Comparison of ENCODE assay signal across 7 cellular contexts in genomic region chrX:104922206-104922621, GRCh38.
A peak's percentile ranks its signal among the peaks of the same experiment; 100 is the strongest.
DNase-seq lines count a peak whose midpoint lies in the region; ATAC-seq, FAIRE-seq and TF ChIP-seq lines count a peak whose summit lies in the region.

No MANE protein-coding gene starts in this region.

- no peaks in the 10 kb centered on the region for H3K36me3 Mint-ChIP-seq in activated naive CD8-positive, alpha-beta T cell treated with anti-CD3 and anti-CD28 coated beads, Interleukin-2, amount 50 U/mL, for 24 hours (ENCODE audit: low read depth)

- 30% methylated on average over 7 of the region's 7 CpGs for WGBS in hepatocyte (ENCODE audit: low lambda C conversion rate, missing lambda C conversion rate)
- WGBS in small intestine, 3 donors = 16% methylated on average over 7 of the region's 7 CpGs

- H3K4me3 ChIP-seq in NB4 (ENCODE audit: low read depth, low read length) (no peak overlapping the region), hepatocyte (no peak overlapping the region), small intestine (ENCODE audit: low read depth in 1 of 2, low read length in 2 of 2) (no peak overlapping the region)

- no peaks in the 10 kb centered on the region for H4K20me1 ChIP-seq in hepatocyte (ENCODE audit: insufficient read depth, poor library complexity, severe bottlenecking)

- H3K4me1 ChIP-seq in hepatocyte (ENCODE audit: insufficient read depth) = no peaks in the 10 kb centered on the region
- H3K4me1 ChIP-seq in small intestine (ENCODE audit: control insufficient read depth in 2 of 2, insufficient read depth in 1 of 2, low read depth in 1 of 2, low read length in 1 of 2) = no peaks in the 10 kb centered on the region

- FAIRE-seq in small intestine (lab: Jason Lieb, UNC) = no peak

- no peaks in the 10 kb centered on the region for H3K4me1 Mint-ChIP-seq in activated naive CD8-positive, alpha-beta T cell treated with anti-CD3 and anti-CD28 coated beads, Interleukin-2, amount 50 U/mL, for 24 hours

- H3K36me3 ChIP-seq in hepatocyte (replicated peaks; ENCODE audit: insufficient read depth, low read depth) = no peaks in the 10 kb centered on the region
- H3K36me3 ChIP-seq in small intestine (ENCODE audit: control insufficient read depth in 2 of 2, insufficient read depth in 2 of 2, low read length in 2 of 2) = no peaks in the 10 kb centered on the region

- TF ChIP-seq POLR2A in NB4 (IDR thresholded peaks at IDR 0.05; ENCODE audit: extremely low read depth, insufficient read length) = no peak

- H3K79me2 ChIP-seq in hepatocyte = no peaks in the 10 kb centered on the region

- H3K27me3 ChIP-seq in hepatocyte (no peaks in the 10 kb centered on the region), small intestine (ENCODE audit: control insufficient read depth in 2 of 2, insufficient read depth in 2 of 2, low read length in 2 of 2) (no peaks in the 10 kb centered on the region)

- TF ChIP-seq CTCF in NB4 (IDR thresholded peaks at IDR 0.05; ENCODE audit: low read depth, low read length) = peak; percentile 93
- peak; percentile 80 for TF ChIP-seq CTCF in hepatocyte (IDR thresholded peaks at IDR 0.05; ENCODE audit: poor library complexity)

- DNase-seq in NB4 (ENCODE audit: low read depth) = peak; percentile 74
- DNase-seq in activated naive CD8-positive, alpha-beta T cell treated with anti-CD3 and anti-CD28 coated beads, Interleukin-2, amount 50 U/mL, for 24 hours = peak; percentile 53
- DNase-seq in hepatocyte (ENCODE audit: low spot score) = peak; percentile 72
- DNase-seq in small intestine = peak; percentile 68

- no peak overlapping the region for H3K27ac Mint-ChIP-seq in activated naive CD8-positive, alpha-beta T cell treated with anti-CD3 and anti-CD28 coated beads, Interleukin-2, amount 50 U/mL, for 24 hours

- H3K4me3 Mint-ChIP-seq in activated naive CD8-positive, alpha-beta T cell treated with anti-CD3 and anti-CD28 coated beads, Interleukin-2, amount 50 U/mL, for 24 hours = no peak overlapping the region

- no peak overlapping the region for H2AFZ ChIP-seq in hepatocyte

- H3K27ac ChIP-seq in hepatocyte (no peak overlapping the region), small intestine (ENCODE audit: low read depth in 1 of 2, low read length in 1 of 2) (no peak overlapping the region)

- ATAC-seq in GM18498 (IDR thresholded peaks at IDR 0.05; ENCODE audit: unreplicated experiment) (peak; percentile 98), HG02623 (IDR thresholded peaks at IDR 0.05; ENCODE audit: unreplicated experiment) (peak; percentile 98), SK-N-SH treated with all-trans-retinoic acid at 6 μM for 48 hours (peak; percentile 99)
- peak; percentile 84 for ATAC-seq in activated naive CD8-positive, alpha-beta T cell treated with anti-CD3 and anti-CD28 coated beads, Interleukin-2, amount 50 U/mL, for 24 hours

- no peaks in the 10 kb centered on the region for H3K9me3 ChIP-seq in hepatocyte (ENCODE audit: low read depth)
- H3K9me3 ChIP-seq in small intestine (ENCODE audit: control insufficient read depth, low read depth) = no peaks in the 10 kb centered on the region

- no peaks in the 10 kb centered on the region for H3K9me3 Mint-ChIP-seq in activated naive CD8-positive, alpha-beta T cell treated with anti-CD3 and anti-CD28 coated beads, Interleukin-2, amount 50 U/mL, for 24 hours

- H3K9me2 ChIP-seq in hepatocyte (replicated peaks; ENCODE audit: insufficient read depth) = no peaks in the 10 kb centered on the region

- H3K27me3 Mint-ChIP-seq in activated naive CD8-positive, alpha-beta T cell treated with anti-CD3 and anti-CD28 coated beads, Interleukin-2, amount 50 U/mL, for 24 hours = no peaks in the 10 kb centered on the region

- no peak overlapping the region for H3K4me2 ChIP-seq in hepatocyte

TF ChIP-seq in SK-N-SH treated with all-trans-retinoic acid at 6 μM for 48 hours, 23 proteins besides CTCF, POLR2A, EP300 and RAD21:
- TF ChIP-seq BACH2 (CRISPR knock-in tag; IDR thresholded peaks at IDR 0.05; ENCODE audit: borderline replicate concordance) (no peak), ISL1 (CRISPR knock-in tag; IDR thresholded peaks at IDR 0.05) (no peak), SNAI2 (CRISPR knock-in tag; IDR thresholded peaks at IDR 0.05) (no peak), PPARA (CRISPR knock-in tag; IDR thresholded peaks at IDR 0.05; ENCODE audit: borderline replicate concordance) (no peak), TOX (CRISPR knock-in tag; IDR thresholded peaks at IDR 0.05; ENCODE audit: borderline replicate concordance) (no peak), GLIS3 (CRISPR knock-in tag; IDR thresholded peaks at IDR 0.05) (no peak), ARNTL (CRISPR knock-in tag; IDR thresholded peaks at IDR 0.05; ENCODE audit: borderline replicate concordance, low read depth) (no peak), ESRRG (CRISPR knock-in tag; IDR thresholded peaks at IDR 0.05) (no peak), ZC3H10 (CRISPR knock-in tag; IDR thresholded peaks at IDR 0.05) (no peak), ZFP30 (CRISPR knock-in tag; IDR thresholded peaks at IDR 0.05) (no peak), TCF4 (CRISPR knock-in tag; IDR thresholded peaks at IDR 0.05; ENCODE audit: borderline replicate concordance) (no peak), OSR1 (CRISPR knock-in tag; IDR thresholded peaks at IDR 0.05) (no peak), ZNF8 (CRISPR knock-in tag; IDR thresholded peaks at IDR 0.05) (no peak), CSRNP3 (CRISPR knock-in tag; IDR thresholded peaks at IDR 0.05) (no peak), ZNF70 (CRISPR knock-in tag; IDR thresholded peaks at IDR 0.05) (no peak)
